10 cellular contexts compared by ENCODE assay signal in the genomic region with DNA sequence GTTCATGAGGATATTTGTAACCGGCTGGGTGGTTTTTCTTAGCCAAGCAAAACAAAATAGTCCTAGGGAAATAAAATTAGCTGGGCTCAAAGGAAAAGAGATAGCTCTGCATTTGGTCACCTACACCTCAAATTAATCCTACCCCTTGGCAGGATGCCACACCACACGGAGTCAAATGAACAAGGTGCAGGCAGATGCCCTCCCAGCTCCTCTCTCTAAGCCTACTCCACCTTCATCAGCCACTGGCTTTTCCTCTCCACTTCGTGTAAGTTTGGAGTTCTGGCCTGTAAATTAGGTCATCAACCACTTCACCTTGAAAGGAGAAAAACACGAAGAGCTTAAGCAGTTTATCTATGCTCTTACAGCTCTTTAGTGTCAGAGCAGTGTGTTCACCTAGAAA. TPM values are rescaled to one million over a fixed set of nuclear protein-coding genes. Genes with fewer than 3 reads are reported as not detected.
A peak's percentile ranks its signal among the peaks of the same experiment; 100 is the strongest.
DNase-seq lines count a peak whose midpoint lies in the region; ATAC-seq and TF ChIP-seq lines count a peak whose summit lies in the region.
"Had no signal": no experiment of that assay in that cellular context is flagged by ENCODE, and none has a peak within 500 bp of the region (broad histone marks: within the 10 kb centered on the region; RNA-seq: fewer than 3 reads in every experiment).

No MANE protein-coding gene starts in this region.

- TF ChIP-seq CTCF in gastroesophageal sphincter (IDR thresholded peaks at IDR 0.05) (no peak), GM20000 (IDR thresholded peaks at IDR 0.05; ENCODE audit: extremely low read depth, missing control alignments) (no peak)

- peaks cover 0 to 25% (median 0%) of the 10 kb centered on the region in 3 donors for H3K4me1 ChIP-seq in gastroesophageal sphincter

- WGBS in gastroesophageal sphincter (ENCODE audit: low coverage in 1 of 2), 2 donors: 8 to 41% methylated on average over 2 to 4 of the region's 4 CpGs

- peak overlapping the region; percentile 79 to 89 for H3K4me3 Mint-ChIP-seq in activated T-cell treated with anti-CD3 and anti-CD28 coated beads, Interleukin-2, amount 50 U/mL, for 72 hours
- H3K4me3 Mint-ChIP-seq in stimulated activated effector memory CD8-positive, alpha-beta T cell treated with anti-CD3 and anti-CD28 coated beads, Interleukin-12 subunit alpha, Interleukin-12 subunit beta, amount 100 ng/mL, for 72 hours: peak overlapping the region; percentile 74

- ATAC-seq in activated T-cell treated with anti-CD3 and anti-CD28 coated beads, Interleukin-2, amount 50 U/mL, for 72 hours (replicated peaks in 1 of 2): no peak
- no peak for ATAC-seq in gastroesophageal sphincter
- ATAC-seq in stimulated activated effector memory CD8-positive, alpha-beta T cell treated with anti-CD3 and anti-CD28 coated beads, Interleukin-12 subunit alpha, Interleukin-12 subunit beta, amount 100 ng/mL, for 72 hours: no peak

- TF ChIP-seq EP300 in gastroesophageal sphincter (IDR thresholded peaks at IDR 0.05): no peak

- DNase-seq in activated T-cell treated with anti-CD3 and anti-CD28 coated beads, Interleukin-2, amount 50 U/mL, for 72 hours: no peak
- DNase-seq in activated T-cell treated with anti-CD3 and anti-CD28 coated beads for 4 hours (no peak), NCI-H524 treated with DMSO at 0.1 percent for 48 hours (lab: John Stamatoyannopoulos, UW) (peak; percentile 70), GM20000 (ENCODE audit: low spot score) (no peak), AG08395 (ENCODE audit: low spot score) (no peak)
- no peak for DNase-seq in stimulated activated effector memory CD8-positive, alpha-beta T cell treated with anti-CD3 and anti-CD28 coated beads, Interleukin-12 subunit alpha, Interleukin-12 subunit beta, amount 100 ng/mL, for 72 hours (ENCODE audit: low spot score in 2 of 2)
- DNase-seq in NK-92 treated with Interleukin-12 subunit alpha and Interleukin-12 subunit beta, amount 100 ng/mL, for 24 hours (lab: John Stamatoyannopoulos, UW): no peak
- DNase-seq: activated naive CD4-positive, alpha-beta T cell treated with Interleukin-2 at 50 U/mL for 16 hours; NCI-H446 had no signal

- no peaks in the 10 kb centered on the region for H3K27me3 ChIP-seq in gastroesophageal sphincter

- peaks cover 61% of the 10 kb centered on the region for H3K27me3 Mint-ChIP-seq in activated T-cell treated with anti-CD3 and anti-CD28 coated beads, Interleukin-2, amount 50 U/mL, for 72 hours (ENCODE audit: low read depth)

- no peaks in the 10 kb centered on the region for H3K36me3 Mint-ChIP-seq in activated T-cell treated with anti-CD3 and anti-CD28 coated beads, Interleukin-2, amount 50 U/mL, for 72 hours (ENCODE audit: insufficient read depth in 2 of 2)
- H3K36me3 Mint-ChIP-seq in stimulated activated effector memory CD8-positive, alpha-beta T cell treated with anti-CD3 and anti-CD28 coated beads, Interleukin-12 subunit alpha, Interleukin-12 subunit beta, amount 100 ng/mL, for 72 hours: no peaks in the 10 kb centered on the region

- peaks cover 0 to 3% of the 10 kb centered on the region in 2 donors for H3K36me3 ChIP-seq in gastroesophageal sphincter

- no peak for TF ChIP-seq POLR2A in gastroesophageal sphincter (IDR thresholded peaks at IDR 0.05)

- H3K9me3 Mint-ChIP-seq in activated T-cell treated with anti-CD3 and anti-CD28 coated beads, Interleukin-2, amount 50 U/mL, for 72 hours: no peaks in the 10 kb centered on the region
- H3K9me3 Mint-ChIP-seq in stimulated activated effector memory CD8-positive, alpha-beta T cell treated with anti-CD3 and anti-CD28 coated beads, Interleukin-12 subunit alpha, Interleukin-12 subunit beta, amount 100 ng/mL, for 72 hours: no peaks in the 10 kb centered on the region

- H3K27ac ChIP-seq in gastroesophageal sphincter: no peak overlapping the region

- H3K27ac Mint-ChIP-seq in activated T-cell treated with anti-CD3 and anti-CD28 coated beads, Interleukin-2, amount 50 U/mL, for 72 hours: no peak overlapping the region
- H3K27ac Mint-ChIP-seq in stimulated activated effector memory CD8-positive, alpha-beta T cell treated with anti-CD3 and anti-CD28 coated beads, Interleukin-12 subunit alpha, Interleukin-12 subunit beta, amount 100 ng/mL, for 72 hours: no peak overlapping the region

- H3K4me1 Mint-ChIP-seq in activated T-cell treated with anti-CD3 and anti-CD28 coated beads, Interleukin-2, amount 50 U/mL, for 72 hours (ENCODE audit: low read depth): peaks cover 20% of the 10 kb centered on the region
- H3K4me1 Mint-ChIP-seq in stimulated activated effector memory CD8-positive, alpha-beta T cell treated with anti-CD3 and anti-CD28 coated beads, Interleukin-12 subunit alpha, Interleukin-12 subunit beta, amount 100 ng/mL, for 72 hours: peaks cover 18% of the 10 kb centered on the region

- H3K9me3 ChIP-seq in gastroesophageal sphincter: no peaks in the 10 kb centered on the region

- H3K4me3 ChIP-seq in gastroesophageal sphincter: peak overlapping the region; percentile 70 to 82

RNA-seq across cellular contexts. Expression of a gene that starts 1.4 kb away (rescaled TPM):
- under 1 TPM; 0.72 to 0.90 TPM for total RNA-seq in activated T-cell treated with anti-CD3 and anti-CD28 coated beads, Interleukin-2, amount 50 U/mL, for 72 hours
- 1 to 10 TPM in 3 of 4 donors, under 1 TPM in 1; 0.77 to 5.0 (median 3.0) TPM for total RNA-seq in gastroesophageal sphincter
